ENCODE assay signal across 8 cellular contexts in the genomic region with DNA sequence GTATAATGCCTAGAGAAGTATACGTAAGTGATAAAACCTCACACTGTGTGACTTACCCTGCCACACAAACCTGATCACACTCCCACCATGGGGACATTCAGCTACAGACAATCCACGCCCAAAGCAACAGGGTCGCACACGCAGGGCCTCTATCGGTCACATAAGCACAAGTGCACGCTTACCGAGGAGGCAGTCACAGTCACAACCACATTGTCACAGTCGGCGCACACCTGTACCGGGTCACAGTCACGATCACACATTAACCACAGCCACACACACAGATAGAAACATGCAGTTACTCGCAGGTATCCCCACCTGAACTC. TPM values are rescaled to one million over a fixed set of nuclear protein-coding genes. Genes with fewer than 3 reads are reported as not detected.
A peak's percentile ranks its signal among the peaks of the same experiment; 100 is the strongest.
DNase-seq lines count a peak whose midpoint lies in the region; ATAC-seq and TF ChIP-seq lines count a peak whose summit lies in the region.

No MANE protein-coding gene starts in this region.

- H2BK120ac ChIP-seq in H9 (ENCODE audit: low read depth, low read length, poor library complexity, severe bottlenecking) (no peak overlapping the region), trophoblast cell (ENCODE audit: insufficient read depth, low read length, poor library complexity) (no peak overlapping the region)

- WGBS in H9 (ENCODE audit: extremely low coverage, insufficient read length, low lambda C conversion rate) = no CpG with 5 or more reads among the region's 12 CpGs
- no CpG with 5 or more reads among the region's 12 CpGs for WGBS in trophoblast cell (ENCODE audit: extremely low coverage, insufficient coverage, insufficient read length)

- peak overlapping the region; percentile 77 for H4K5ac ChIP-seq in H9 (ENCODE audit: insufficient read length, low read depth, low read length)

- no peak overlapping the region for H2BK15ac ChIP-seq in H9 (ENCODE audit: low read depth, low read length)

- H4K8ac ChIP-seq in H9 (replicated peaks; ENCODE audit: insufficient read length, low read depth, low read length) (peak overlapping the region; percentile 27), trophoblast cell (ENCODE audit: low read depth, low read length) (peak overlapping the region; percentile 59)

- H3K27me3 Mint-ChIP-seq in H9 (ENCODE audit: low read depth) = no peaks in the 10 kb centered on the region
- no peaks in the 10 kb centered on the region for H3K27me3 Mint-ChIP-seq in activated CD8-positive, alpha-beta T cell treated with anti-CD3 and anti-CD28 coated beads, Interleukin-2, amount 10 ng/mL, durations not matched to agents 7 days and 5 days (ENCODE audit: low read depth)

- POLR2A ChIA-PET in activated CD8-positive, alpha-beta T cell treated with anti-CD3 and anti-CD28 coated beads, Interleukin-2, amount 10 ng/mL, durations not matched to agents 7 days and 5 days (lab: Charles Lee) = interaction anchor here (0.6 to 2.0 kb wide), 12 partner anchors 40 to 1207 kb away, joined by 3 to 24 read pairs (median 4); a partner anchor contains a TSS

- peak overlapping the region; percentile 65 for H3K4me2 ChIP-seq in H9 (ENCODE audit: insufficient read depth, insufficient read length, low read length)
- peak overlapping the region; percentile 92 for H3K4me2 ChIP-seq in trophoblast cell (ENCODE audit: low read length)

- H3K23ac ChIP-seq in H9 (ENCODE audit: insufficient read length, low read depth, low read length) (no peak overlapping the region), trophoblast cell (ENCODE audit: low read length) (peak overlapping the region; percentile 56)

- H3T11ph ChIP-seq in H9 (ENCODE audit: low read length) = no peak overlapping the region

- ATAC-seq in activated CD8-positive, alpha-beta T cell treated with anti-CD3 and anti-CD28 coated beads, Interleukin-2, amount 10 ng/mL, durations not matched to agents 7 days and 5 days = no peak

- peak overlapping the region; percentile 95 for H3K14ac ChIP-seq in H9 (ENCODE audit: insufficient read depth, low read length)
- peak overlapping the region; percentile 74 for H3K14ac ChIP-seq in trophoblast cell (ENCODE audit: low read length)

- H3K4me3 ChIP-seq in NB4 (ENCODE audit: low read depth, low read length) (peak overlapping the region; percentile 80), fibroblast of the aortic adventitia (ENCODE audit: low read depth, low read length) (peak overlapping the region; percentile 100), trophoblast cell (ENCODE audit: low read depth, low read length) (peak overlapping the region; percentile 82)

- H3K4ac ChIP-seq in H9 (ENCODE audit: low read depth, low read length) = no peak overlapping the region
- peak overlapping the region; percentile 6 for H3K4ac ChIP-seq in trophoblast cell (ENCODE audit: low read depth, low read length)

- peak; percentile 44 for DNase-seq in NCI-H1105 treated with DMSO at 0.1 percent for 48 hours (lab: John Stamatoyannopoulos, UW)
- DNase-seq in NCI-H1105 (lab: John Stamatoyannopoulos, UW) = no peak
- DNase-seq in H9 = no peak
- peak; percentile 56 for DNase-seq in NB4 (ENCODE audit: low read depth)
- peak; percentile 52 for DNase-seq in activated CD8-positive, alpha-beta T cell treated with anti-CD3 and anti-CD28 coated beads, Interleukin-2, amount 10 ng/mL, durations not matched to agents 7 days and 5 days
- no peak for DNase-seq in fibroblast of the aortic adventitia (ENCODE audit: low read depth)
- DNase-seq in trophoblast cell = no peak
- DNase-seq in cortex of kidney (lab: John Stamatoyannopoulos, UW) = no peak

- H3K4me1 Mint-ChIP-seq in H9 = peaks cover 19 to 20% of the 10 kb centered on the region in 2 experiments
- peaks cover 31% of the 10 kb centered on the region for H3K4me1 Mint-ChIP-seq in activated CD8-positive, alpha-beta T cell treated with anti-CD3 and anti-CD28 coated beads, Interleukin-2, amount 10 ng/mL, durations not matched to agents 7 days and 5 days (ENCODE audit: low read depth)

- TF ChIP-seq POLR2A in NB4 (IDR thresholded peaks at IDR 0.05; ENCODE audit: extremely low read depth, insufficient read length) = no peak

- CTCF ChIA-PET in activated CD8-positive, alpha-beta T cell treated with anti-CD3 and anti-CD28 coated beads, Interleukin-2, amount 10 ng/mL, durations not matched to agents 7 days and 5 days (lab: Charles Lee) = no interaction called here

- peak overlapping the region; percentile 55 for H4K12ac ChIP-seq in trophoblast cell (ENCODE audit: low read depth, low read length)

- H3K9me3 Mint-ChIP-seq in H9 = peaks cover 30 to 31% of the 10 kb centered on the region in 2 experiments
- peaks cover 22% of the 10 kb centered on the region for H3K9me3 Mint-ChIP-seq in activated CD8-positive, alpha-beta T cell treated with anti-CD3 and anti-CD28 coated beads, Interleukin-2, amount 10 ng/mL, durations not matched to agents 7 days and 5 days (ENCODE audit: insufficient read depth)

- H3K56ac ChIP-seq in H9 (ENCODE audit: insufficient read length, low read depth, low read length) = no peak overlapping the region

- H3K18ac ChIP-seq in H9 (ENCODE audit: insufficient read length, low read depth, low read length) (peak overlapping the region; percentile 95), trophoblast cell (ENCODE audit: low read length) (peak overlapping the region; percentile 60)

- no peak overlapping the region for H2BK20ac ChIP-seq in H9 (ENCODE audit: low read depth, low read length, poor library complexity, severe bottlenecking)

- no peaks in the 10 kb centered on the region for H3K79me1 ChIP-seq in H9 (ENCODE audit: insufficient read depth, low read depth, low read length, poor library complexity, severe bottlenecking)
- H3K79me1 ChIP-seq in trophoblast cell (ENCODE audit: low read length) = peaks cover 8% of the 10 kb centered on the region

- H3K79me2 ChIP-seq in H9 (ENCODE audit: insufficient read depth, low read length) = no peaks in the 10 kb centered on the region; the same call in 1 of the 2 replicates
- H3K79me2 ChIP-seq in trophoblast cell (ENCODE audit: control insufficient read depth, insufficient read depth, low read length, poor library complexity) = peaks cover 7% of the 10 kb centered on the region

- H2AFZ ChIP-seq in H9 (ENCODE audit: low read length) = peak overlapping the region; percentile 7
- peak overlapping the region; percentile 50 for H2AFZ ChIP-seq in trophoblast cell (ENCODE audit: insufficient read depth, low read length, poor library complexity)

- H4K20me1 ChIP-seq in H9 (ENCODE audit: control insufficient read depth, insufficient read depth, insufficient read length) = no peaks in the 10 kb centered on the region

- peak overlapping the region; percentile 77 for H3K9ac ChIP-seq in H9 (ENCODE audit: extremely low read depth, insufficient read length, low read length)
- H3K9ac ChIP-seq in trophoblast cell (ENCODE audit: low read length) = peak overlapping the region; percentile 83

- H3K4me1 ChIP-seq in H9 (ENCODE audit: insufficient read depth, low read length) (peaks cover 2% of the 10 kb centered on the region; the same call in 1 of the 2 replicates), trophoblast cell (ENCODE audit: control insufficient read depth in 1 of 2, insufficient read depth in 2 of 2, low read length in 2 of 2) (peaks cover 0 to 2% of the 10 kb centered on the region in 2 experiments)

- peak overlapping the region; percentile 100 for H3K27ac Mint-ChIP-seq in H9
- peak overlapping the region; percentile 99 for H3K27ac Mint-ChIP-seq in activated CD8-positive, alpha-beta T cell treated with anti-CD3 and anti-CD28 coated beads, Interleukin-2, amount 10 ng/mL, durations not matched to agents 7 days and 5 days

- no peak overlapping the region for H2AK5ac ChIP-seq in H9 (ENCODE audit: insufficient read length, low read length)
- no peak overlapping the region for H2AK5ac ChIP-seq in trophoblast cell (ENCODE audit: low read length)

- peak overlapping the region; percentile 9 for H3K27ac ChIP-seq in H9 (ENCODE audit: insufficient read length, low read depth, low read length)
- H3K27ac ChIP-seq in trophoblast cell (ENCODE audit: low read depth, low read length) = peak overlapping the region; percentile 34

- H3K4me3 Mint-ChIP-seq in H9 = peak overlapping the region; percentile 97 to 99
- peak overlapping the region; percentile 95 for H3K4me3 Mint-ChIP-seq in activated CD8-positive, alpha-beta T cell treated with anti-CD3 and anti-CD28 coated beads, Interleukin-2, amount 10 ng/mL, durations not matched to agents 7 days and 5 days

- H2BK12ac ChIP-seq in H9 (ENCODE audit: insufficient read length, low read depth, low read length) (no peak overlapping the region), trophoblast cell (ENCODE audit: low read length) (no peak overlapping the region)

- no peaks in the 10 kb centered on the region for H3K27me3 ChIP-seq in H9 (ENCODE audit: insufficient read depth, low read length)
- H3K27me3 ChIP-seq in trophoblast cell (ENCODE audit: insufficient read depth, low read length) = no peaks in the 10 kb centered on the region

- H3K36me3 Mint-ChIP-seq in H9 (ENCODE audit: insufficient read depth in 1 of 3, low read depth in 3 of 3) = peaks cover 23 to 37% (median 35%) of the 10 kb centered on the region in 3 experiments
- H3K36me3 Mint-ChIP-seq in activated CD8-positive, alpha-beta T cell treated with anti-CD3 and anti-CD28 coated beads, Interleukin-2, amount 10 ng/mL, durations not matched to agents 7 days and 5 days (ENCODE audit: low read depth) = peaks cover 26% of the 10 kb centered on the region

- H3K36me3 ChIP-seq in trophoblast cell (ENCODE audit: control insufficient read depth in 1 of 2, insufficient read depth in 2 of 2, low read length in 2 of 2) = no peaks in the 10 kb centered on the region

- no peak for TF ChIP-seq CTCF in H9 (conservative IDR thresholded peaks at IDR 0.05)
- no peak for TF ChIP-seq CTCF in NB4 (IDR thresholded peaks at IDR 0.05; ENCODE audit: low read depth, low read length)
- TF ChIP-seq CTCF in fibroblast of the aortic adventitia (IDR thresholded peaks at IDR 0.05; ENCODE audit: insufficient read depth, low read length) = no peak

- H3K9me3 ChIP-seq in H9 (ENCODE audit: control insufficient read depth, low read depth, low read length) (no peaks in the 10 kb centered on the region), trophoblast cell (ENCODE audit: insufficient read depth, low read depth, low read length) (peaks cover 3% of the 10 kb centered on the region)

- H3K23me2 ChIP-seq in H9 (ENCODE audit: insufficient read length, low read depth, low read length, poor library complexity, severe bottlenecking) = peaks cover 9% of the 10 kb centered on the region

- no peak overlapping the region for H2BK5ac ChIP-seq in H9 (ENCODE audit: insufficient read length, low read length)
- H2BK5ac ChIP-seq in trophoblast cell (ENCODE audit: low read depth, low read length, poor library complexity) = no peak overlapping the region

- H4K91ac ChIP-seq in H9 (ENCODE audit: insufficient read length, low read depth, low read length) (no peak overlapping the region), trophoblast cell (ENCODE audit: low read depth, low read length) (peak overlapping the region; percentile 15)

RNA-seq across cellular contexts. Expression of a gene that starts 0.6 kb away (rescaled TPM):
- total RNA-seq in H9 (2021) (18.0 and 18.3 TPM in 2 replicates), fibroblast of the aortic adventitia (ENCODE audit: low replicate concordance) (11.6 TPM in 2 replicates)
- total RNA-seq in activated CD8-positive, alpha-beta T cell treated with anti-CD3 and anti-CD28 coated beads, Interleukin-2, amount 10 ng/mL, durations not matched to agents 7 days and 5 days = 1 to 10 TPM; 6.2 to 7.5 TPM
- polyA plus RNA-seq in trophoblast cell (2013) = 2.6 and 2.7 TPM in 2 replicates

RNA-seq across cellular contexts. Expression of a gene that starts 39.3 kb away (rescaled TPM):
- total RNA-seq in H9 (2021) = 22.5 and 26.1 TPM in 2 replicates
- total RNA-seq in activated CD8-positive, alpha-beta T cell treated with anti-CD3 and anti-CD28 coated beads, Interleukin-2, amount 10 ng/mL, durations not matched to agents 7 days and 5 days = 10 to 100 TPM in 1 of 2 experiments, 1 to 10 TPM in 1; 8.6 to 10.5 TPM
- total RNA-seq in fibroblast of the aortic adventitia (ENCODE audit: low replicate concordance) = 9.0 and 23.9 TPM in 2 replicates
- polyA plus RNA-seq in trophoblast cell (2013) = 13.6 and 14.2 TPM in 2 replicates

Comparison
In these comparisons a context has a peak if more than half of its experiments do, and no peak if none do; other contexts are left out.
1. DNase-seq: peak in NCI-H1105 treated with DMSO at 0.1 percent for 48 hours (single experiment), NB4 (single experiment) and activated CD8-positive, alpha-beta T cell treated with anti-CD3 and anti-CD28 coated beads, Interleukin-2, amount 10 ng/mL, durations not matched to agents 7 days and 5 days (single experiment); none in NCI-H1105 (single experiment), H9 (single experiment), fibroblast of the aortic adventitia (single experiment), trophoblast cell (0 of 2) and cortex of kidney (single experiment).
2. Peak in every context shown above with its lines, with median percentiles within 50 percentile points of each other: H3K4me3 ChIP-seq.